Comparison of ENCODE assay signal across 27 cellular contexts in the genomic region with DNA sequence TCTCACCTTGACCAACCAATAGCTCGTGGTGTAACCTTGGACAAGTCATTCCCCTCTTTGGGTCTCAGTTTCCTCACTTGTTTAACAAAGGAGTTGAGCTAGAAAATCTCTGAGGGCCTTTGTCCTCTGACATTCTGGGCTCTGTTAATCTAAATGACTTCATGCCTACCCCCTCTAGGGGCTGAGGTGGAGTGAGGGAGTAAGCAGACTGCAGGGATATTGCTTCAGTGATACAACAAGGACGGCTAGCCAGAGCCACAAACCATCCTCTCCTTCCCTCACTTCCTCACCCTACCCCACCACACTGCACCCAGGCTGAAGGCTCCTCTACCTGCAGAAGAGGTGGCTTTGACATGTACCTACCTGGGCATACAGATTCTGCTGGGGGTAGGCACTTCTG.
"Had no signal": no experiment of that assay in that cellular context is flagged by ENCODE, and none has a peak within 500 bp of the region (broad histone marks: within the 10 kb centered on the region; RNA-seq: fewer than 3 reads in every experiment).

No MANE protein-coding gene starts in this region.

- H3K36me3 ChIP-seq: breast epithelium had no signal

- H3K4me2 ChIP-seq: hepatocyte had no signal

- DNase-seq: activated CD4-positive, alpha-beta memory T cell treated with anti-CD3 and anti-CD28 coated beads for 36 hours; activated CD4-positive, alpha-beta T cell treated with anti-CD3 and anti-CD28 coated beads for 48 hours; activated CD4-positive, CD25-positive, alpha-beta regulatory T cell; activated CD8-positive, alpha-beta memory T cell treated with anti-CD3 and anti-CD28 coated beads, Interleukin-2, amount 10 ng/mL, durations not matched to agents 7 days and 5 days; activated gamma-delta T cell; activated T-cell treated with anti-CD3 and anti-CD28 coated beads for 4 hours; adrenal gland; effector memory CD8-positive, alpha-beta T cell; glutamatergic neuron; kidney glomerular epithelial cell; left lung; small intestine; stimulated activated CD4-positive, alpha-beta T cell treated with anti-CD3 and anti-CD28 coated beads, Interleukin-2, amount 100 ng/mL, for 24 hours; stimulated activated naive CD4-positive, alpha-beta T cell; T-helper 1 cell; T-helper 9 cell; testis; trophoblast cell had no signal

- H3K79me2 ChIP-seq: hepatocyte had no signal

- H3K9me3 ChIP-seq: adrenal gland, breast epithelium, esophagus muscularis mucosa, left lung, testis, vagina had no signal

- ATAC-seq: activated CD8-positive, alpha-beta memory T cell treated with anti-CD3 and anti-CD28 coated beads, Interleukin-2, amount 10 ng/mL, durations not matched to agents 7 days and 5 days; activated naive CD4-positive, alpha-beta T cell treated with anti-CD3 and anti-CD28 coated beads, Interleukin-2, amount 50 U/mL, for 72 hours; effector memory CD8-positive, alpha-beta T cell; left lung; sciatic nerve had no signal

- FAIRE-seq: colon, frontal cortex, small intestine had no signal

- H2AFZ ChIP-seq: hepatocyte had no signal

- H3K4me3 ChIP-seq: adrenal gland, breast epithelium, esophagus muscularis mucosa, hepatocyte, left lung, lung, testis, vagina had no signal

- H3K27me3 ChIP-seq: adrenal gland, breast epithelium, esophagus muscularis mucosa, hepatocyte, left lung, testis, vagina had no signal

- H3K27ac ChIP-seq: adrenal gland, breast epithelium, esophagus muscularis mucosa, hepatocyte, left lung, testis, vagina had no signal
